29 cellular contexts compared by ENCODE assay signal in the genomic region with DNA sequence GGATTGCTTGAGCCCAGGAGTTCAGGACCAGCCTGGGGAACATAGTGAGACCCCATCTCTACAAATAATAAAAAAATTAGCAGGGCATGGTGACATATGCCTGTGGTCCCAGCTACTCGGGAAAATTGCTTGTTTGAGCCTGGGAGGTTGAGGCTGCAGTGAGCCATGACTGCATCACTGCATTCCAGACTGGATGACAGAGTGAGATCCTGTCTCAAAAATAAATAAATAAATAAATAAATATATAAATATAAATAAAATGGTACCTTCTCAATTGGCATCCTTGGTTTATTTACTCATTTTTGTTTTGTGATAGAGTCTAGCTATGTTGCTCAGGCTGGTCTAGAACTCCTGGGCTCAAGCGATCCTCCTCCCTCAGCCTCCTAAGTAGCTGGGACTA.
"Had no signal": no experiment of that assay in that cellular context is flagged by ENCODE, and none has a peak within 500 bp of the region (broad histone marks: within the 10 kb centered on the region; RNA-seq: fewer than 3 reads in every experiment).

No MANE protein-coding gene starts in this region.

- H3K4me1 ChIP-seq: heart right ventricle, prostate gland, sigmoid colon, tibial artery had no signal

- H3K36me3 Mint-ChIP-seq: immature natural killer cell; naive thymus-derived CD8-positive, alpha-beta T cell; stimulated activated effector memory CD8-positive, alpha-beta T cell treated with anti-CD3 and anti-CD28 coated beads, Interleukin-12 subunit alpha, Interleukin-12 subunit beta, amount 100 ng/mL, for 72 hours had no signal

- H3K4me3 ChIP-seq: coronary artery, esophagus squamous epithelium, heart right ventricle, lower lobe of right lung, prostate gland, sigmoid colon, stomach, tibial artery, upper lobe of left lung had no signal

- H3K9me3 ChIP-seq: esophagus squamous epithelium, heart right ventricle, lower lobe of right lung, prostate gland, sigmoid colon, stomach, tibial artery, upper lobe of left lung had no signal

- H3K27me3 ChIP-seq: esophagus squamous epithelium, sigmoid colon, stomach, upper lobe of left lung had no signal

- ATAC-seq: heart right ventricle; left ventricle myocardium superior; lower lobe of right lung; naive thymus-derived CD8-positive, alpha-beta T cell; right cardiac atrium; stimulated activated effector memory CD8-positive, alpha-beta T cell treated with anti-CD3 and anti-CD28 coated beads, Interleukin-12 subunit alpha, Interleukin-12 subunit beta, amount 100 ng/mL, for 72 hours had no signal

- H3K27ac ChIP-seq: coronary artery, esophagus squamous epithelium, heart right ventricle, lower lobe of right lung, prostate gland, sigmoid colon, tibial artery, upper lobe of left lung had no signal

- H3K36me3 ChIP-seq: heart right ventricle, lower lobe of right lung, prostate gland, sigmoid colon, tibial artery, upper lobe of left lung had no signal

- H3K9me3 Mint-ChIP-seq: immature natural killer cell; naive thymus-derived CD8-positive, alpha-beta T cell; stimulated activated effector memory CD8-positive, alpha-beta T cell treated with anti-CD3 and anti-CD28 coated beads, Interleukin-12 subunit alpha, Interleukin-12 subunit beta, amount 100 ng/mL, for 72 hours had no signal

- H3K4me1 Mint-ChIP-seq: immature natural killer cell; stimulated activated effector memory CD8-positive, alpha-beta T cell treated with anti-CD3 and anti-CD28 coated beads, Interleukin-12 subunit alpha, Interleukin-12 subunit beta, amount 100 ng/mL, for 72 hours had no signal

- DNase-seq: dermis blood vessel endothelial cell; effector memory CD4-positive, alpha-beta T cell; erythroblast; esophagus squamous epithelium; foreskin melanocyte; glutamatergic neuron; heart right ventricle; hippocampal formation; immature natural killer cell; islet precursor cell; kidney glomerular epithelial cell; left ventricle myocardium superior; lower lobe of right lung; naive thymus-derived CD8-positive, alpha-beta T cell; nephron progenitor cell; nucleus accumbens; right cardiac atrium; sigmoid colon; stimulated activated CD4-positive, alpha-beta T cell treated with anti-CD3 and anti-CD28 coated beads, Interleukin-2, amount 100 ng/mL, for 24 hours; stimulated activated CD4-positive, alpha-beta T cell treated with anti-CD3 and anti-CD28 coated beads, Interleukin-4, amount 100 ng/mL, for 24 hours; stimulated activated naive CD4-positive, alpha-beta T cell treated with Interleukin-2 at 50 U/mL for 16 hours; stomach; tibial artery; upper lobe of left lung had no signal

- H3K4me3 Mint-ChIP-seq: immature natural killer cell; naive thymus-derived CD8-positive, alpha-beta T cell; nephron progenitor cell; stimulated activated effector memory CD8-positive, alpha-beta T cell treated with anti-CD3 and anti-CD28 coated beads, Interleukin-12 subunit alpha, Interleukin-12 subunit beta, amount 100 ng/mL, for 72 hours had no signal

- FAIRE-seq: endothelial cell of umbilical vein, urothelium cell line had no signal

- H3K27ac Mint-ChIP-seq: immature natural killer cell; nephron progenitor cell; stimulated activated effector memory CD8-positive, alpha-beta T cell treated with anti-CD3 and anti-CD28 coated beads, Interleukin-12 subunit alpha, Interleukin-12 subunit beta, amount 100 ng/mL, for 72 hours had no signal
